ENCODE assay signal across 21 cellular contexts in genomic region chr1:198986041-198986440, GRCh38.
"Had no signal": no experiment of that assay in that cellular context is flagged by ENCODE, and none has a peak within 500 bp of the region (broad histone marks: within the 10 kb centered on the region; RNA-seq: fewer than 3 reads in every experiment).

No MANE protein-coding gene starts in this region.

- H3K4me3 ChIP-seq: prostate gland, right lobe of liver, spleen, tibial nerve, vagina had no signal

- H3K4me3 Mint-ChIP-seq: activated CD8-positive, alpha-beta T cell treated with anti-CD3 and anti-CD28 coated beads, Interleukin-2, amount 10 ng/mL, durations not matched to agents 7 days and 5 days; activated T-helper 1 cell treated with anti-CD3 and anti-CD28 coated beads, Interleukin-12 subunit alpha, Interleukin-12 subunit beta, Interleukin-2, Interleukin-4 antibody, amounts not matched to agents 30 ng/mL and 10 ng/mL and 1 ng/mL, durations not matched to agents 14 hours and 24 hours and 36 hours; immature natural killer cell; natural killer cell; stimulated activated naive B cell treated with anti-CD40 and anti-IgM and Interleukin-4, amounts not matched to agents 10 μg/mL and 1 μg/mL and 100 μg/mL, for 72 hours had no signal

- H3K27ac ChIP-seq: prostate gland, right lobe of liver, tibial nerve, vagina, VCaP had no signal

- H3K27ac Mint-ChIP-seq: activated CD8-positive, alpha-beta T cell treated with anti-CD3 and anti-CD28 coated beads, Interleukin-2, amount 10 ng/mL, durations not matched to agents 7 days and 5 days; activated T-helper 1 cell treated with anti-CD3 and anti-CD28 coated beads, Interleukin-12 subunit alpha, Interleukin-12 subunit beta, Interleukin-2, Interleukin-4 antibody, amounts not matched to agents 30 ng/mL and 10 ng/mL and 1 ng/mL, durations not matched to agents 14 hours and 24 hours and 36 hours; immature natural killer cell; natural killer cell; stimulated activated naive B cell treated with anti-CD40 and anti-IgM and Interleukin-4, amounts not matched to agents 10 μg/mL and 1 μg/mL and 100 μg/mL, for 72 hours had no signal

- H3K27me3 ChIP-seq: right lobe of liver, spleen, tibial nerve, vagina had no signal

- H3K4me1 ChIP-seq: prostate gland, right lobe of liver, spleen, tibial nerve, vagina had no signal

- H3K9me3 ChIP-seq: prostate gland, right lobe of liver, tibial nerve, vagina had no signal

- H3K36me3 Mint-ChIP-seq: natural killer cell had no signal

- H3K36me3 ChIP-seq: prostate gland, right lobe of liver, spleen, tibial nerve, vagina had no signal

- H3K27me3 Mint-ChIP-seq: stimulated activated naive B cell treated with anti-CD40 and anti-IgM and Interleukin-4, amounts not matched to agents 10 μg/mL and 1 μg/mL and 100 μg/mL, for 72 hours had no signal

- DNase-seq: activated CD4-positive, alpha-beta T cell treated with anti-CD3 and anti-CD28 coated beads for 4 hours; activated CD8-positive, alpha-beta memory T cell treated with anti-CD3 and anti-CD28 coated beads, Interleukin-2, amount 50 U/mL, for 48 hours; activated CD8-positive, alpha-beta T cell treated with anti-CD3 and anti-CD28 coated beads, Interleukin-2, amount 10 ng/mL, durations not matched to agents 7 days and 5 days; activated naive CD4-positive, alpha-beta T cell treated with Interleukin-2 at 50 U/mL for 16 hours; central memory CD4-positive, alpha-beta T cell; effector memory CD4-positive, alpha-beta T cell; immature natural killer cell; left colon; mammary epithelial cell; natural killer cell; nucleus accumbens; right lobe of liver; spleen; stimulated activated CD4-positive, alpha-beta T cell treated with anti-CD3 and anti-CD28 coated beads, Interleukin-2, amount 100 ng/mL, for 24 hours; stimulated activated naive B cell treated with anti-CD40 and anti-IgM and Interleukin-4, amounts not matched to agents 10 μg/mL and 1 μg/mL and 100 μg/mL, for 72 hours; T-helper 9 cell had no signal

- H3K4me1 Mint-ChIP-seq: immature natural killer cell, natural killer cell had no signal
